ENCODE assay signal across 22 cellular contexts in the genomic region with DNA sequence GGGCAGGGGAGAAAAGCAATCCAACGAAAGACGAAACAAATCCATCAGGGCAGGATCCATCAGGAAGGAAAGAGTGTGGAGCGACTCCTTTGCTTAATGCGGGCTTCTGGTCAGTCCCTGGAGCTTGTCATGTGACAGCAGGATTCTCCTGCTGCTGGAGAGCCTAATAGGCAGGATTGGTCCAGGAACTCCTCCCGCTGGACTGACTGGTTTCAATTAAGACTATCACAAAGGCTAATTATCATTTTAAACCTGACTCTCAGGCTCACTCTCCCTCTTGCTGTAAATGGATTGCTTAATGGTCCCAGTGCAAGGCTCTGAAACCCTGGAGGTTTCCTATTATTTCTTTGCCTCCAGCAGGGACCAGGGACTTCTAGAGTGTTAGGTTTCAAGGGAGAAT.
"Had no signal": no experiment of that assay in that cellular context is flagged by ENCODE, and none has a peak within 500 bp of the region (broad histone marks: within the 10 kb centered on the region; RNA-seq: fewer than 3 reads in every experiment).

No MANE protein-coding gene starts in this region.

- H3K9me3 Mint-ChIP-seq: activated naive CD4-positive, alpha-beta T cell treated with anti-CD3 and anti-CD28 coated beads, Interleukin-2, amount 50 U/mL, for 24 hours had no signal

- H3K4me3 ChIP-seq: breast epithelium, left ventricle myocardium inferior, spleen, testis, upper lobe of left lung had no signal

- H3K27me3 ChIP-seq: breast epithelium, spleen, testis, upper lobe of left lung had no signal

- H3K36me3 Mint-ChIP-seq: activated naive CD4-positive, alpha-beta T cell treated with anti-CD3 and anti-CD28 coated beads, Interleukin-2, amount 50 U/mL, for 24 hours; stimulated activated memory B cell treated with anti-CD40 and anti-IgM and Interleukin-4, amounts not matched to agents 10 μg/mL and 1 μg/mL and 100 μg/mL, for 72 hours had no signal

- H3K4me1 Mint-ChIP-seq: activated naive CD4-positive, alpha-beta T cell treated with anti-CD3 and anti-CD28 coated beads, Interleukin-2, amount 50 U/mL, for 24 hours; stimulated activated memory B cell treated with anti-CD40 and anti-IgM and Interleukin-4, amounts not matched to agents 10 μg/mL and 1 μg/mL and 100 μg/mL, for 72 hours had no signal

- H3K27ac Mint-ChIP-seq: activated naive CD4-positive, alpha-beta T cell treated with anti-CD3 and anti-CD28 coated beads, Interleukin-2, amount 50 U/mL, for 24 hours; activated T-cell treated with anti-CD3 and anti-CD28 coated beads, Interleukin-2, amount 50 U/mL, for 72 hours; nephron; stimulated activated memory B cell treated with anti-CD40 and anti-IgM and Interleukin-4, amounts not matched to agents 10 μg/mL and 1 μg/mL and 100 μg/mL, for 72 hours had no signal

- H3K27ac ChIP-seq: breast epithelium, left ventricle myocardium inferior, spleen, testis, upper lobe of left lung had no signal

- H3K36me3 ChIP-seq: breast epithelium, left ventricle myocardium inferior, spleen, upper lobe of left lung had no signal

- DNase-seq: activated CD4-positive, alpha-beta T cell treated with anti-CD3 and anti-CD28 coated beads, Interleukin-2, amount 50 U/mL, for 1 hour; activated CD8-positive, alpha-beta memory T cell treated with anti-CD3 and anti-CD28 coated beads for 24 hours; activated CD8-positive, alpha-beta memory T cell treated with anti-CD3 and anti-CD28 coated beads, Interleukin-2, amount 50 U/mL, for 48 hours; activated effector memory CD4-positive, alpha-beta T cell treated with anti-CD3 and anti-CD28 coated beads, Interleukin-2, amount 50 U/mL, for 16 hours; activated T-cell treated with anti-CD3 and anti-CD28 coated beads, Interleukin-2, amount 50 U/mL, for 72 hours; cortex of kidney; effector CD8-positive, alpha-beta T cell; hippocampal formation; left ventricle myocardium inferior; mammary epithelial cell; midbrain; occipital lobe; retina; spleen; stimulated activated CD4-positive, alpha-beta T cell treated with anti-CD3 and anti-CD28 coated beads, Interleukin-4, amount 100 ng/mL, for 4 hours; T1000; testis; upper lobe of left lung had no signal

- H3K4me3 Mint-ChIP-seq: activated naive CD4-positive, alpha-beta T cell treated with anti-CD3 and anti-CD28 coated beads, Interleukin-2, amount 50 U/mL, for 24 hours; activated T-cell treated with anti-CD3 and anti-CD28 coated beads, Interleukin-2, amount 50 U/mL, for 72 hours; nephron; stimulated activated memory B cell treated with anti-CD40 and anti-IgM and Interleukin-4, amounts not matched to agents 10 μg/mL and 1 μg/mL and 100 μg/mL, for 72 hours had no signal

- H3K9me3 ChIP-seq: breast epithelium, left ventricle myocardium inferior, spleen, testis, upper lobe of left lung had no signal

- H3K4me1 ChIP-seq: breast epithelium, left ventricle myocardium inferior, spleen, testis, upper lobe of left lung had no signal

- H3K27me3 Mint-ChIP-seq: activated naive CD4-positive, alpha-beta T cell treated with anti-CD3 and anti-CD28 coated beads, Interleukin-2, amount 50 U/mL, for 24 hours; stimulated activated memory B cell treated with anti-CD40 and anti-IgM and Interleukin-4, amounts not matched to agents 10 μg/mL and 1 μg/mL and 100 μg/mL, for 72 hours had no signal
